Comparison of ENCODE assay signal across 8 cellular contexts in the genomic region with DNA sequence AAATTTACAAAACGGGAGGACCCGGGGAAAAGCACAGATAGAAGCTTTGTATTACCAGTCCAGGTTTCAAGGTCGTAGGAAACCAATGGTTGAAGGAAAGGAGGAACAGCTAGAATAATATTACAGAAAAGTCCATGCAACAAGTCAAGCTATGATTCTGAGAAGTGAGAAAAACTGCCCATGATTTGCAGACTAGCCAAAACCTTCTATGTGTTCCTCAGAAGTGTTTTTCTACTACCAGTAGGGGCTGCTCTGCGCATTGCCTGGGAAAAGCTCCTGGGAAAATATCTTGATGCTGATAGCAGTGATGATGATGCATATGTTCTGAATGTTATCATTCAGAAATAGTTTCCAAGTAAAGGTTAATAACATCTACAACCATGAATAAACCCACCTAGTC. TPM values are rescaled to one million over a fixed set of nuclear protein-coding genes. Genes with fewer than 3 reads are reported as not detected.
DNase-seq lines count a peak whose midpoint lies in the region; ATAC-seq and TF ChIP-seq lines count a peak whose summit lies in the region.

No MANE protein-coding gene starts in this region.

- H3K36me3 Mint-ChIP-seq in endothelial cell (ENCODE audit: low read depth, unreplicated experiment) (no peaks in the 10 kb centered on the region), osteocyte (ENCODE audit: unreplicated experiment) (no peaks in the 10 kb centered on the region)

- H3K27me3 ChIP-seq in GM06990 (replicated peaks; ENCODE audit: control insufficient read depth, insufficient read depth, low read length): no peaks in the 10 kb centered on the region; the same call in 1 of the 2 replicates

- no peak overlapping the region for H3K4me3 ChIP-seq in GM06990 (replicated peaks; ENCODE audit: low read depth, low read length)

- H3K36me3 ChIP-seq in GM06990 (ENCODE audit: control insufficient read depth, insufficient read depth, low read length): no peaks in the 10 kb centered on the region

- H3K9me3 Mint-ChIP-seq in endothelial cell (ENCODE audit: unreplicated experiment) (no peaks in the 10 kb centered on the region), osteocyte (ENCODE audit: unreplicated experiment) (no peaks in the 10 kb centered on the region)

- TF ChIP-seq CTCF in GM06990 (IDR thresholded peaks at IDR 0.05; ENCODE audit: insufficient read depth, low read length, poor library complexity, severe bottlenecking) (peak; percentile 21), endothelial cell (IDR thresholded peaks at IDR 0.05; ENCODE audit: unreplicated experiment) (no peak), osteocyte (IDR thresholded peaks at IDR 0.05) (peak; percentile 35)

- H3K27ac Mint-ChIP-seq in endothelial cell (ENCODE audit: unreplicated experiment): no peak overlapping the region
- no peak overlapping the region for H3K27ac Mint-ChIP-seq in osteocyte (ENCODE audit: unreplicated experiment)

- H3K4me3 Mint-ChIP-seq in endothelial cell (ENCODE audit: unreplicated experiment) (no peak overlapping the region), osteocyte (ENCODE audit: unreplicated experiment) (no peak overlapping the region)

- peaks cover 16% of the 10 kb centered on the region for H3K4me1 Mint-ChIP-seq in endothelial cell (ENCODE audit: unreplicated experiment)
- peaks cover 15% of the 10 kb centered on the region for H3K4me1 Mint-ChIP-seq in osteocyte (ENCODE audit: unreplicated experiment)

- DNase-seq in GM06990 (ENCODE audit: extremely low read depth, insufficient read length) (no peak), NCI-H226 (peak; percentile 24), endothelial cell (ENCODE audit: low spot score) (peak; percentile 14), osteocyte (ENCODE audit: extremely low spot score, unreplicated experiment) (no peak), NCI-H1048 (lab: John Stamatoyannopoulos, UW) (no peak)
- DNase-seq in effector CD8-positive, alpha-beta T cell (lab: John Stamatoyannopoulos, UW): no peak
- no peak for DNase-seq in activated CD8-positive, alpha-beta memory T cell treated with anti-CD3 and anti-CD28 coated beads, Interleukin-2, amount 50 U/mL, for 48 hours

- ATAC-seq in GM21825 (IDR thresholded peaks at IDR 0.05; ENCODE audit: unreplicated experiment): no peak

- peaks cover 7% of the 10 kb centered on the region for H3K27me3 Mint-ChIP-seq in endothelial cell (ENCODE audit: unreplicated experiment)
- peaks cover 72% of the 10 kb centered on the region for H3K27me3 Mint-ChIP-seq in osteocyte (ENCODE audit: unreplicated experiment)

RNA-seq across cellular contexts. Expression of a gene that starts 2.2 kb away (rescaled TPM):
- total RNA-seq in endothelial cell (ENCODE audit: unreplicated experiment): not detected
- total RNA-seq in osteocyte: not detected in 2 replicates

Comparison
In these comparisons a context has a peak if more than half of its experiments do, and no peak if none do; other contexts are left out.
1. DNase-seq: peak in NCI-H226 (single experiment) and endothelial cell (single experiment); none in GM06990 (single experiment), osteocyte (single experiment), effector CD8-positive, alpha-beta T cell (single experiment), NCI-H1048 (single experiment) and activated CD8-positive, alpha-beta memory T cell treated with anti-CD3 and anti-CD28 coated beads, Interleukin-2, amount 50 U/mL, for 48 hours (single experiment).